In the genomic region with DNA sequence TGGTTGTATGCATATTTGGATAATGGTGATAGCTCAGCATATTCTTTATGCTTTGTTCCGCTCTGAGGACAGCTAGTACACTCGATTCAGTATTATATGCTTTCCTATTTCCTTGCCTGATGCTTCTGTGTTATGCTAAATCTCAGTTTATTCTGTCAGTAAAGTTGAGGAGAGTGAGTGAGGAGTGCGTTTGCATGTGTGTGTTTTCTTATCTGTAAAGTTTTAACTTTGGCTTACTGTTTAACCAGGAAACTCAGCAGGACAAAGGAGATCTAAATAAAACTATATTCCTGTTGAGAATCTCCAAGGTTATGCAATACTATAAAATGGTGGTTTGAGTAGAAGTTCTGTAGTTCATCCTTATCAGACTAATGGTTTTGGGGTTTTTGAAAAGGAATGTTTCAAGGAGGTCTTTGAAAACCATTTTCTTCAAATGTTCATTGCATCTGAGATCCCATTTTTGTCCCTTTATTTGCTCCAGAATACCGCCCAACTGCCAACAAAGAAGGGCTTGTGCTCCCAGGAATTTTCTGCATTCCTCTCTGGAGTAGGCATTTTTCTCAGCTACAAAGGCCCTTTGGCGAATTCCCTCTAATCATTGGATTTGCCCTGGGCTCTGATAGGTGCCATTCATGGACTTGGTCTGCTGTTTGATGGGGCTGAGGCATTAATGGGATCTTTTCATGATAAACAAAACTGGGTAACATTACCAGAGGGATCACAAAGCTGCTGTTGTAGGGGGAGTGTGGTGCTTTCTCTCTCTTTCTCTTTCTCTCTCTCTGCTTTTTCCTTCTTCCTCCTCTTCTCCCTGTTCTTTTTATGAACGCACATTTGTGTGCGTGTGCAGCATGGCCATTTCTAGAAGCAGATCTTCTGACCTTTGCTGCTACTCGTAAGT, we compare ENCODE assay signal across 14 cellular contexts.
A peak's percentile ranks its signal among the peaks of the same experiment; 100 is the strongest.
DNase-seq lines count a peak whose midpoint lies in the region; ATAC-seq and TF ChIP-seq lines count a peak whose summit lies in the region.
"Had no signal": no experiment of that assay in that cellular context is flagged by ENCODE, and none has a peak within 500 bp of the region (broad histone marks: within the 10 kb centered on the region; RNA-seq: fewer than 3 reads in every experiment).

No MANE protein-coding gene starts in this region.

- peaks cover 67% of the 10 kb centered on the region for H3K4me1 ChIP-seq in iPS-15b (ENCODE audit: control insufficient read depth, insufficient read depth, low read length)
- H3K4me1 ChIP-seq in CD4-positive, alpha-beta memory T cell (ENCODE audit: insufficient read depth, low read length) = no peaks in the 10 kb centered on the region

- H3K27ac Mint-ChIP-seq in progenitor cell of endocrine pancreas = peak overlapping the region; percentile 96
- no peak overlapping the region for H3K27ac Mint-ChIP-seq in CD4-positive, alpha-beta memory T cell
- H3K27ac Mint-ChIP-seq: activated CD4-positive, alpha-beta memory T cell treated with anti-CD3 and anti-CD28 coated beads, Interleukin-2, amount 10 ng/mL, durations not matched to agents 7 days and 5 days; activated naive CD8-positive, alpha-beta T cell; CD4-positive, CD25-positive, alpha-beta regulatory T cell; IgD-negative memory B cell; stimulated activated naive CD8-positive, alpha-beta T cell treated with anti-CD3 and anti-CD28 coated beads, Interleukin-15, amount 100 ng/mL, for 72 hours had no signal

- ATAC-seq in GM19452 (IDR thresholded peaks at IDR 0.05; ENCODE audit: unreplicated experiment) = no peak
- ATAC-seq: stimulated activated naive CD8-positive, alpha-beta T cell treated with anti-CD3 and anti-CD28 coated beads, Interleukin-15, amount 100 ng/mL, for 72 hours had no signal

- POLR2A ChIA-PET in CD4-positive, alpha-beta memory T cell (lab: Charles Lee; ENCODE audit: partially characterized antibody) = no interaction called here

- DNase-seq in ELF-1 (ENCODE audit: low read depth, low spot score) (peak; percentile 87), SK-MEL-5 (ENCODE audit: low read depth, low spot score) (peak; percentile 98), progenitor cell of endocrine pancreas (ENCODE audit: low spot score, unreplicated experiment) (no peak), GM19238 (ENCODE audit: insufficient read length, low spot score) (no peak)
- DNase-seq in CD4-positive, alpha-beta memory T cell = no peak
- DNase-seq in NK-92 treated with Interleukin-12 subunit alpha and Interleukin-12 subunit beta, amount 100 ng/mL, for 24 hours (lab: John Stamatoyannopoulos, UW) = no peak
- DNase-seq: activated CD4-positive, alpha-beta memory T cell treated with anti-CD3 and anti-CD28 coated beads, Interleukin-2, amount 10 ng/mL, durations not matched to agents 7 days and 5 days; CD4-positive, CD25-positive, alpha-beta regulatory T cell; NCI-H2227 treated with DMSO at 0.1 percent for 48 hours; stimulated activated naive CD8-positive, alpha-beta T cell treated with anti-CD3 and anti-CD28 coated beads, Interleukin-15, amount 100 ng/mL, for 72 hours had no signal

- no peaks in the 10 kb centered on the region for H3K36me3 ChIP-seq in iPS-15b (ENCODE audit: control insufficient read depth, insufficient read depth, low read length)
- no peaks in the 10 kb centered on the region for H3K36me3 ChIP-seq in CD4-positive, alpha-beta memory T cell (ENCODE audit: insufficient read depth, low read length)

- H3K4me3 Mint-ChIP-seq in progenitor cell of endocrine pancreas (ENCODE audit: low read depth) = peak overlapping the region; percentile 62
- H3K4me3 Mint-ChIP-seq in CD4-positive, alpha-beta memory T cell = no peak overlapping the region
- H3K4me3 Mint-ChIP-seq: activated CD4-positive, alpha-beta memory T cell treated with anti-CD3 and anti-CD28 coated beads, Interleukin-2, amount 10 ng/mL, durations not matched to agents 7 days and 5 days; activated naive CD8-positive, alpha-beta T cell; CD4-positive, CD25-positive, alpha-beta regulatory T cell; IgD-negative memory B cell; stimulated activated naive CD8-positive, alpha-beta T cell treated with anti-CD3 and anti-CD28 coated beads, Interleukin-15, amount 100 ng/mL, for 72 hours had no signal

- H3K9me3 Mint-ChIP-seq in progenitor cell of endocrine pancreas (ENCODE audit: low read depth) = no peaks in the 10 kb centered on the region
- no peaks in the 10 kb centered on the region for H3K9me3 Mint-ChIP-seq in CD4-positive, alpha-beta memory T cell
- H3K9me3 Mint-ChIP-seq: activated CD4-positive, alpha-beta memory T cell treated with anti-CD3 and anti-CD28 coated beads, Interleukin-2, amount 10 ng/mL, durations not matched to agents 7 days and 5 days; stimulated activated naive CD8-positive, alpha-beta T cell treated with anti-CD3 and anti-CD28 coated beads, Interleukin-15, amount 100 ng/mL, for 72 hours had no signal

- CTCF ChIA-PET in CD4-positive, alpha-beta memory T cell (lab: Charles Lee; ENCODE audit: partially characterized antibody) = no interaction called here

- peaks cover 7% of the 10 kb centered on the region for H3K36me3 Mint-ChIP-seq in progenitor cell of endocrine pancreas (ENCODE audit: insufficient read depth)
- H3K36me3 Mint-ChIP-seq in CD4-positive, alpha-beta memory T cell = no peaks in the 10 kb centered on the region
- H3K36me3 Mint-ChIP-seq: activated naive CD8-positive, alpha-beta T cell; CD4-positive, CD25-positive, alpha-beta regulatory T cell; IgD-negative memory B cell had no signal

- H3K4me1 Mint-ChIP-seq in progenitor cell of endocrine pancreas (ENCODE audit: low read depth) = peaks cover 81% of the 10 kb centered on the region
- no peaks in the 10 kb centered on the region for H3K4me1 Mint-ChIP-seq in CD4-positive, alpha-beta memory T cell
- H3K4me1 Mint-ChIP-seq: activated CD4-positive, alpha-beta memory T cell treated with anti-CD3 and anti-CD28 coated beads, Interleukin-2, amount 10 ng/mL, durations not matched to agents 7 days and 5 days; CD4-positive, CD25-positive, alpha-beta regulatory T cell; IgD-negative memory B cell; stimulated activated naive CD8-positive, alpha-beta T cell treated with anti-CD3 and anti-CD28 coated beads, Interleukin-15, amount 100 ng/mL, for 72 hours had no signal

- H3K9me3 ChIP-seq in iPS-15b (ENCODE audit: control insufficient read depth, insufficient read depth, low read length) = no peaks in the 10 kb centered on the region
- no peaks in the 10 kb centered on the region for H3K9me3 ChIP-seq in CD4-positive, alpha-beta memory T cell (ENCODE audit: control insufficient read depth in 1 of 2, low read length in 2 of 2)

- TF ChIP-seq CTCF in progenitor cell of endocrine pancreas (IDR thresholded peaks at IDR 0.05; ENCODE audit: unreplicated experiment) = no peak

- H3K4me3 ChIP-seq in iPS-15b (ENCODE audit: low read depth, low read length) = peak overlapping the region; percentile 12
- H3K4me3 ChIP-seq in CD4-positive, alpha-beta memory T cell (ENCODE audit: low read length in 2 of 2) = no peak overlapping the region

- H3K9ac ChIP-seq in iPS-15b (ENCODE audit: low read depth, low read length) = peak overlapping the region; percentile 28

- intact Hi-C loops in CD4-positive, alpha-beta memory T cell (cut with micrococcal nuclease) = no loop called here

- in situ Hi-C loops in SK-MEL-5 (cut with HindIII; ENCODE audit: low pct_unique_long_range_greater_than_20kb, low sequenced_read_pairs) = no loop called here

- no peak overlapping the region for H3K27ac ChIP-seq in CD4-positive, alpha-beta memory T cell (ENCODE audit: low read depth, low read length)

- no peaks in the 10 kb centered on the region for H3K27me3 Mint-ChIP-seq in progenitor cell of endocrine pancreas
- H3K27me3 Mint-ChIP-seq in CD4-positive, alpha-beta memory T cell = peaks cover 12 to 22% of the 10 kb centered on the region in 2 donors

- H3K27me3 ChIP-seq in iPS-15b (ENCODE audit: control insufficient read depth, insufficient read depth, low read length) = no peaks in the 10 kb centered on the region
- no peaks in the 10 kb centered on the region for H3K27me3 ChIP-seq in CD4-positive, alpha-beta memory T cell (ENCODE audit: insufficient read depth, low read length)

Comparison
In these comparisons a context has a peak if more than half of its experiments do, and no peak if none do; other contexts are left out.
1. DNase-seq: peak in ELF-1 (single experiment) and SK-MEL-5 (single experiment); none in progenitor cell of endocrine pancreas (single experiment), CD4-positive, alpha-beta memory T cell (0 of 5), GM19238 (single experiment) and NK-92 treated with Interleukin-12 subunit alpha and Interleukin-12 subunit beta, amount 100 ng/mL, for 24 hours (single experiment).